In genomic region chr13:50494110-50494509, GRCh38 we compare ENCODE assay signal across 17 cellular contexts.
DNase-seq lines count a peak whose midpoint lies in the region; ATAC-seq and TF ChIP-seq lines count a peak whose summit lies in the region.
"Had no signal": no experiment of that assay in that cellular context is flagged by ENCODE, and none has a peak within 500 bp of the region (broad histone marks: within the 10 kb centered on the region; RNA-seq: fewer than 3 reads in every experiment).

No MANE protein-coding gene starts in this region.

- POLR2A ChIA-PET in HCT116 (lab: Charles Lee) = no interaction called here

- H3K4me3 Mint-ChIP-seq in activated CD8-positive, alpha-beta memory T cell treated with anti-CD3 and anti-CD28 coated beads, Interleukin-2, amount 10 ng/mL, durations not matched to agents 7 days and 5 days = no peak overlapping the region
- H3K4me3 Mint-ChIP-seq: CD4-positive, CD25-positive, alpha-beta regulatory T cell; T-helper 1 cell treated with Interleukin-12 subunit alpha and Interleukin-12 subunit beta and Interleukin-4 antibody, amounts not matched to agents 30 μg/mL and 1 μg/mL, for 36 hours had no signal

- H3K4me2 ChIP-seq in HCT116 (ENCODE audit: low read length) = no peak overlapping the region
- H3K4me2 ChIP-seq: A549 had no signal

- in situ Hi-C loops in SK-MEL-5 (cut with HindIII; ENCODE audit: low pct_unique_long_range_greater_than_20kb, low sequenced_read_pairs) = no loop called here

- H3K36me3 Mint-ChIP-seq in activated CD8-positive, alpha-beta memory T cell treated with anti-CD3 and anti-CD28 coated beads, Interleukin-2, amount 10 ng/mL, durations not matched to agents 7 days and 5 days = no peaks in the 10 kb centered on the region
- H3K36me3 Mint-ChIP-seq: CD4-positive, CD25-positive, alpha-beta regulatory T cell had no signal

- no peaks in the 10 kb centered on the region for H3K79me2 ChIP-seq in HCT116 (ENCODE audit: insufficient read depth, low read length)

- H3K27me3 Mint-ChIP-seq in activated CD8-positive, alpha-beta memory T cell treated with anti-CD3 and anti-CD28 coated beads, Interleukin-2, amount 10 ng/mL, durations not matched to agents 7 days and 5 days = peaks cover 2% of the 10 kb centered on the region

- no peak for TF ChIP-seq POLR2A in HCT116 (IDR thresholded peaks at IDR 0.05; ENCODE audit: borderline replicate concordance, extremely low read depth, insufficient read depth, insufficient read length)

- no peak overlapping the region for H3K9ac ChIP-seq in HCT116 (ENCODE audit: low read length)

- no peak overlapping the region for H3K4me3 ChIP-seq in HCT116 (replicated peaks in 1 of 2; ENCODE audit: low read depth in 1 of 2, low read length in 2 of 2)
- H3K4me3 ChIP-seq: A549 had no signal

- DNase-seq in AML-193 (lab: John Stamatoyannopoulos, UW) (peak; percentile 18 to 23), HCT116 (ENCODE audit: low read depth, low spot score) (no peak), MV-4-11 (lab: John Stamatoyannopoulos, UW) (peak; percentile 15), SK-MEL-5 (ENCODE audit: low read depth, low spot score) (peak; percentile 0), NCI-H2107 treated with DMSO at 0.1 percent for 48 hours (lab: John Stamatoyannopoulos, UW; ENCODE audit: unreplicated experiment) (no peak)
- DNase-seq in activated CD8-positive, alpha-beta memory T cell treated with anti-CD3 and anti-CD28 coated beads, Interleukin-2, amount 10 ng/mL, durations not matched to agents 7 days and 5 days = no peak
- DNase-seq: BE2C; CD4-positive, CD25-positive, alpha-beta regulatory T cell; NCI-H1417 treated with DMSO at 0.1 percent for 48 hours; NCI-H187; NCI-H446 treated with DMSO at 0.1 percent for 48 hours; NCI-H526 treated with DMSO at 0.1 percent for 48 hours; SIG-M5 had no signal

- H3K27ac ChIP-seq in HCT116 (ENCODE audit: low read depth, low read length) = no peak overlapping the region
- H3K27ac ChIP-seq: A549 had no signal

- RAD21 ChIA-PET in HCT116 (lab: Charles Lee; ENCODE audit: low non-redundant PET in 1 of 2, low total read pairs in 2 of 2, uncharacterized antibody in 2 of 2, unreplicated experiment in 2 of 2) = no interaction called here

- H3K9me3 Mint-ChIP-seq in activated CD8-positive, alpha-beta memory T cell treated with anti-CD3 and anti-CD28 coated beads, Interleukin-2, amount 10 ng/mL, durations not matched to agents 7 days and 5 days (ENCODE audit: low read depth) = no peaks in the 10 kb centered on the region
- H3K9me3 Mint-ChIP-seq: CD4-positive, CD25-positive, alpha-beta regulatory T cell; T-helper 1 cell treated with Interleukin-12 subunit alpha and Interleukin-12 subunit beta and Interleukin-4 antibody, amounts not matched to agents 30 μg/mL and 1 μg/mL, for 36 hours had no signal

- BruUV-seq in HCT116 (replicated peaks; lab: Mats Ljungman, UMichigan) = TSS peak; percentile 50

- no peaks in the 10 kb centered on the region for H4K20me1 ChIP-seq in HCT116 (ENCODE audit: insufficient read depth)

- H3K27ac Mint-ChIP-seq in activated CD8-positive, alpha-beta memory T cell treated with anti-CD3 and anti-CD28 coated beads, Interleukin-2, amount 10 ng/mL, durations not matched to agents 7 days and 5 days = no peak overlapping the region
- H3K27ac Mint-ChIP-seq: CD4-positive, CD25-positive, alpha-beta regulatory T cell; T-helper 1 cell treated with Interleukin-12 subunit alpha and Interleukin-12 subunit beta and Interleukin-4 antibody, amounts not matched to agents 30 μg/mL and 1 μg/mL, for 36 hours had no signal

- H3K9me3 ChIP-seq in HCT116 (ENCODE audit: control insufficient read depth in 1 of 2, insufficient read depth in 1 of 2, low read depth in 1 of 2, low read length in 2 of 2) = no peaks in the 10 kb centered on the region
- H3K9me3 ChIP-seq: A549, BE2C had no signal

- TF ChIP-seq CTCF in HCT116 (IDR thresholded peaks at IDR 0.05 in 2 of 3, conservative IDR thresholded peaks at IDR 0.05 in 1 of 3; ENCODE audit: borderline replicate concordance in 1 of 3, insufficient read depth in 1 of 3, low read depth in 2 of 3, low read length in 2 of 3) = no peak

- no peaks in the 10 kb centered on the region for H3K27me3 ChIP-seq in HCT116 (ENCODE audit: insufficient read depth, low read length)
- H3K27me3 ChIP-seq: BE2C had no signal

- ATAC-seq in HCT116 (no peak), GM19455 (IDR thresholded peaks at IDR 0.05; ENCODE audit: unreplicated experiment) (no peak), HG03565 (IDR thresholded peaks at IDR 0.05; ENCODE audit: unreplicated experiment) (no peak)
- no peak for ATAC-seq in activated CD8-positive, alpha-beta memory T cell treated with anti-CD3 and anti-CD28 coated beads, Interleukin-2, amount 10 ng/mL, durations not matched to agents 7 days and 5 days
- ATAC-seq: A549 had no signal

- CTCF ChIA-PET in HCT116 (lab: Charles Lee) = no interaction called here
- CTCF ChIA-PET in activated CD8-positive, alpha-beta memory T cell treated with anti-CD3 and anti-CD28 coated beads, Interleukin-2, amount 10 ng/mL, durations not matched to agents 7 days and 5 days (lab: Charles Lee) = no interaction called here

- H3K4me1 ChIP-seq in HCT116 (ENCODE audit: control insufficient read depth in 1 of 2, insufficient read depth in 2 of 2, low read length in 2 of 2) = no peaks in the 10 kb centered on the region
- H3K4me1 ChIP-seq: A549, BE2C had no signal

- TF ChIP-seq RAD21 in HCT116 (IDR thresholded peaks at IDR 0.05; ENCODE audit: low read depth) = no peak

- H3K4me1 Mint-ChIP-seq in activated CD8-positive, alpha-beta memory T cell treated with anti-CD3 and anti-CD28 coated beads, Interleukin-2, amount 10 ng/mL, durations not matched to agents 7 days and 5 days = no peaks in the 10 kb centered on the region
- H3K4me1 Mint-ChIP-seq: CD4-positive, CD25-positive, alpha-beta regulatory T cell had no signal

- no peak overlapping the region for H2AFZ ChIP-seq in HCT116 (ENCODE audit: low read depth, low read length, poor library complexity, severe bottlenecking)

- H3K36me3 ChIP-seq in HCT116 (ENCODE audit: control insufficient read depth in 1 of 2, insufficient read depth in 2 of 2, low read length in 2 of 2) = no peaks in the 10 kb centered on the region
- H3K36me3 ChIP-seq: BE2C had no signal

- intact Hi-C loops in HCT116 (cut with micrococcal nuclease) = no loop called here

- no peaks in the 10 kb centered on the region for H3K9me2 ChIP-seq in HCT116 (ENCODE audit: insufficient read depth)

TF ChIP-seq in HCT116, 20 proteins besides CTCF, POLR2A, EP300 and RAD21:
- TF ChIP-seq YY1 (IDR thresholded peaks at IDR 0.05; ENCODE audit: extremely low read depth, insufficient replicate concordance, low read depth, low read length) = no peak
TF ChIP-seq in HCT116: peak in this region for 0.

Comparison
In these comparisons a context has a peak if more than half of its experiments do, and no peak if none do; other contexts are left out.
1. DNase-seq: peak in AML-193 (2 of 2), MV-4-11 (single experiment) and SK-MEL-5 (single experiment); none in HCT116 (single experiment), NCI-H2107 treated with DMSO at 0.1 percent for 48 hours (single experiment) and activated CD8-positive, alpha-beta memory T cell treated with anti-CD3 and anti-CD28 coated beads, Interleukin-2, amount 10 ng/mL, durations not matched to agents 7 days and 5 days (single experiment).